Comparison of ENCODE assay signal across 4 cellular contexts in genomic region chr1:215252164-215252563, GRCh38.
"Had no signal": no experiment of that assay in that cellular context is flagged by ENCODE, and none has a peak within 500 bp of the region (broad histone marks: within the 10 kb centered on the region; RNA-seq: fewer than 3 reads in every experiment).

No MANE protein-coding gene starts in this region.

- DNase-seq: IMR-90, KBM-7, KG1 had no signal

- H3K27me3 Mint-ChIP-seq: IgD-negative memory B cell had no signal

- H3K36me3 Mint-ChIP-seq: IgD-negative memory B cell had no signal

- H3K4me1 Mint-ChIP-seq: IgD-negative memory B cell had no signal

- H3K27ac Mint-ChIP-seq: IgD-negative memory B cell had no signal

- H3K4me3 Mint-ChIP-seq: IgD-negative memory B cell had no signal
